In genomic region chr6:151180321-151180720, GRCh38 we compare ENCODE assay signal across 28 cellular contexts.
"Had no signal": no experiment of that assay in that cellular context is flagged by ENCODE, and none has a peak within 500 bp of the region (broad histone marks: within the 10 kb centered on the region; RNA-seq: fewer than 3 reads in every experiment).

No MANE protein-coding gene starts in this region.

- H3K27ac ChIP-seq: adrenal gland, ascending aorta, brain microvascular endothelial cell, foreskin keratinocyte, lower lobe of right lung, testis, uterus had no signal

- ATAC-seq: activated CD4-positive, alpha-beta T cell treated with anti-CD3 and anti-CD28 coated beads for 36 hours; activated T-cell treated with anti-CD3 and anti-CD28 coated beads, Interleukin-2, amount 50 U/mL, for 4 hours; foreskin keratinocyte; left lobe of liver; lower lobe of right lung; mucosa of descending colon; sciatic nerve; stimulated activated effector memory CD8-positive, alpha-beta T cell treated with anti-CD3 and anti-CD28 coated beads, Interleukin-12 subunit alpha, Interleukin-12 subunit beta, amount 100 ng/mL, for 72 hours had no signal

- H3K4me3 ChIP-seq: adrenal gland, ascending aorta, lower lobe of right lung, mucosa of descending colon, testis, uterus had no signal

- H3K27ac Mint-ChIP-seq: activated B cell treated with CpG ODN at 0.5 μM for 24 hours; activated CD4-positive, alpha-beta T cell treated with anti-CD3 and anti-CD28 coated beads for 36 hours; activated naive CD8-positive, alpha-beta T cell; activated T-helper 2 cell treated with anti-CD3 and anti-CD28 coated beads, Interferon-gamma antibody, Interleukin-2, Interleukin-4, amounts not matched to agents 10 μg/mL and 5 μg/mL and 100 μg/mL, durations not matched to agents 14 hours and 24 hours and 36 hours; immature natural killer cell; stimulated activated effector memory CD8-positive, alpha-beta T cell treated with anti-CD3 and anti-CD28 coated beads, Interleukin-12 subunit alpha, Interleukin-12 subunit beta, amount 100 ng/mL, for 72 hours had no signal

- H3K4me3 Mint-ChIP-seq: activated B cell treated with CpG ODN at 0.5 μM for 24 hours; activated CD4-positive, alpha-beta T cell treated with anti-CD3 and anti-CD28 coated beads for 36 hours; activated naive CD8-positive, alpha-beta T cell; activated T-cell treated with anti-CD3 and anti-CD28 coated beads, Interleukin-2, amount 50 U/mL, for 4 hours; immature natural killer cell; neural crest cell; stimulated activated effector memory CD8-positive, alpha-beta T cell treated with anti-CD3 and anti-CD28 coated beads, Interleukin-12 subunit alpha, Interleukin-12 subunit beta, amount 100 ng/mL, for 72 hours had no signal

- DNase-seq: activated B cell treated with CpG ODN at 0.5 μM for 24 hours; activated CD4-positive, alpha-beta T cell treated with anti-CD3 and anti-CD28 coated beads for 36 hours; activated CD4-positive, alpha-beta T cell treated with anti-CD3 and anti-CD28 coated beads, Interleukin-2, amount 50 U/mL, for 4 hours; activated CD8-positive, alpha-beta memory T cell treated with anti-CD3 and anti-CD28 coated beads for 24 hours; activated CD8-positive, alpha-beta memory T cell treated with anti-CD3 and anti-CD28 coated beads, Interleukin-2, amount 50 U/mL, for 48 hours; activated naive CD4-positive, alpha-beta T cell; activated T-cell treated with anti-CD3 and anti-CD28 coated beads, Interleukin-2, amount 50 U/mL, for 4 hours; adrenal gland; brain microvascular endothelial cell; caudate nucleus; effector CD8-positive, alpha-beta T cell; foreskin keratinocyte; immature natural killer cell; lower lobe of right lung; mesendoderm; mucosa of descending colon; small intestine; stimulated activated CD4-positive, alpha-beta T cell treated with anti-CD3 and anti-CD28 coated beads, Interleukin-2, amount 100 ng/mL, for 24 hours; testis; trophoblast cell; uterus had no signal

- H3K4me1 Mint-ChIP-seq: activated B cell treated with CpG ODN at 0.5 μM for 24 hours; activated CD4-positive, alpha-beta T cell treated with anti-CD3 and anti-CD28 coated beads for 36 hours; immature natural killer cell; stimulated activated effector memory CD8-positive, alpha-beta T cell treated with anti-CD3 and anti-CD28 coated beads, Interleukin-12 subunit alpha, Interleukin-12 subunit beta, amount 100 ng/mL, for 72 hours had no signal

- H3K27me3 ChIP-seq: adrenal gland, ascending aorta, brain microvascular endothelial cell, foreskin keratinocyte, testis, uterus had no signal

- H3K9me3 ChIP-seq: adrenal gland, ascending aorta, lower lobe of right lung, mucosa of descending colon, testis, uterus had no signal

- H3K4me1 ChIP-seq: adrenal gland, ascending aorta, foreskin keratinocyte, lower lobe of right lung, uterus had no signal

- H3K9me3 Mint-ChIP-seq: activated B cell treated with CpG ODN at 0.5 μM for 24 hours; activated T-cell treated with anti-CD3 and anti-CD28 coated beads, Interleukin-2, amount 50 U/mL, for 4 hours; activated T-helper 2 cell treated with anti-CD3 and anti-CD28 coated beads, Interferon-gamma antibody, Interleukin-2, Interleukin-4, amounts not matched to agents 10 μg/mL and 5 μg/mL and 100 μg/mL, durations not matched to agents 14 hours and 24 hours and 36 hours; immature natural killer cell; neural crest cell; stimulated activated effector memory CD8-positive, alpha-beta T cell treated with anti-CD3 and anti-CD28 coated beads, Interleukin-12 subunit alpha, Interleukin-12 subunit beta, amount 100 ng/mL, for 72 hours had no signal

- H3K36me3 ChIP-seq: adrenal gland, ascending aorta, brain microvascular endothelial cell, lower lobe of right lung, uterus had no signal

- H3K36me3 Mint-ChIP-seq: activated naive CD8-positive, alpha-beta T cell; stimulated activated effector memory CD8-positive, alpha-beta T cell treated with anti-CD3 and anti-CD28 coated beads, Interleukin-12 subunit alpha, Interleukin-12 subunit beta, amount 100 ng/mL, for 72 hours had no signal
